In genomic region chr22:24830205-24830979, GRCh38 we compare ENCODE assay signal across 2 cellular contexts.
TF ChIP-seq lines count a peak whose summit lies in the region.

No MANE protein-coding gene starts in this region.

TF ChIP-seq in GM23338, 12 proteins besides CTCF, POLR2A, EP300 and RAD21:
- TF ChIP-seq ZNF462 (CRISPR knock-in tag; IDR thresholded peaks at IDR 0.05) (no peak), ZNF114 (CRISPR knock-in tag; IDR thresholded peaks at IDR 0.05) (no peak), REST (IDR thresholded peaks at IDR 0.05; ENCODE audit: unreplicated experiment) (no peak), EZH2 (IDR thresholded peaks at IDR 0.05; ENCODE audit: low read depth, unreplicated experiment) (no peak), ZNF331 (CRISPR knock-in tag; IDR thresholded peaks at IDR 0.05; ENCODE audit: low read depth) (no peak), NANOG (IDR thresholded peaks at IDR 0.05; ENCODE audit: borderline replicate concordance) (no peak), STAT1 (IDR thresholded peaks at IDR 0.05; ENCODE audit: unreplicated experiment) (no peak), EZH2phosphoT487 (IDR thresholded peaks at IDR 0.05; ENCODE audit: unreplicated experiment) (no peak), CREB1 (CRISPR knock-in tag; IDR thresholded peaks at IDR 0.05; ENCODE audit: low read depth) (no peak), POLR2AphosphoS5 (IDR thresholded peaks at IDR 0.05; ENCODE audit: low read depth) (no peak), ETS1 (IDR thresholded peaks at IDR 0.05) (no peak), JUNB (IDR thresholded peaks at IDR 0.05; ENCODE audit: unreplicated experiment) (no peak)

TF ChIP-seq in WTC11, 78 proteins besides CTCF, POLR2A, EP300 and RAD21 (continued from another document):
- no peak for TF ChIP-seq PRDM15 (CRISPR knock-in tag; IDR thresholded peaks at IDR 0.05)
- no peak for TF ChIP-seq ZNF396 (CRISPR knock-in tag; IDR thresholded peaks at IDR 0.05; ENCODE audit: borderline replicate concordance)
- TF ChIP-seq SP1 (CRISPR knock-in tag; conservative IDR thresholded peaks at IDR 0.05): no peak
- no peak for TF ChIP-seq JUN (CRISPR knock-in tag; IDR thresholded peaks at IDR 0.05)
- no peak for TF ChIP-seq AR (CRISPR knock-in tag; IDR thresholded peaks at IDR 0.05)
- TF ChIP-seq CBFB (CRISPR knock-in tag; IDR thresholded peaks at IDR 0.05; ENCODE audit: low read depth): no peak
- TF ChIP-seq FOXP1 (CRISPR knock-in tag; IDR thresholded peaks at IDR 0.05; ENCODE audit: borderline replicate concordance): no peak
- no peak for TF ChIP-seq ZBTB21 (CRISPR knock-in tag; IDR thresholded peaks at IDR 0.05; ENCODE audit: borderline replicate concordance)
- TF ChIP-seq CREB1 (CRISPR knock-in tag; IDR thresholded peaks at IDR 0.05): no peak
- no peak for TF ChIP-seq NR3C1 (CRISPR knock-in tag; conservative IDR thresholded peaks at IDR 0.05; ENCODE audit: low read depth)
- no peak for TF ChIP-seq E2F5 (CRISPR knock-in tag; IDR thresholded peaks at IDR 0.05)
- no peak for TF ChIP-seq SMAD4 (CRISPR knock-in tag; IDR thresholded peaks at IDR 0.05)
- no peak for TF ChIP-seq ERG (CRISPR knock-in tag; IDR thresholded peaks at IDR 0.05)
